In the genomic region with DNA sequence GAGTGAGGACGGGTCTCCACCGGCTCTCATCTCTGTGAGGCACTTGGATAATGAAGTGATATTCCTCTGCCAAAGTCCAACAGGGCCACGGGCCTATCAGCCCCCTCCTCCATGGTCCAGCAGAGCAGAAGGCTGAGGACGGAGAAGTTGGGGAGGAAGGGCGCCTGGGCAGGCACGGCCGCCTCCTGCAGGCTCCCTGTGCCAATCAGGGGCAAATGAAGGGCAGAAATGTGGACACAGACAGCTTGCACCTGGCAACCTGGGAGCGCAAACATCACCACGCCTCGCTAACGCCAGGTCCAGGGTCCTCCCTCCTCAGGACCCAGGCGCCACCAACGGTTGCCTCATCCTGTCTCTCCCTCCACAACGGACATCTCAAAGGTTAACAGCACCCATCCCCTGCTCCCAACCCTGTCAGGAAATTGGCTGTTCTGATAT, we compare ENCODE assay signal across 10 cellular contexts. TPM values are rescaled to one million over a fixed set of nuclear protein-coding genes. Genes with fewer than 3 reads are reported as not detected.
DNase-seq lines count a peak whose midpoint lies in the region; ATAC-seq and TF ChIP-seq lines count a peak whose summit lies in the region.
"Had no signal": no experiment of that assay in that cellular context is flagged by ENCODE, and none has a peak within 500 bp of the region (broad histone marks: within the 10 kb centered on the region; RNA-seq: fewer than 3 reads in every experiment).

No MANE protein-coding gene starts in this region.

- no peak overlapping the region for H2BK5ac ChIP-seq in mesenchymal stem cell (ENCODE audit: low read depth, low read length, poor library complexity, severe bottlenecking)

- H2AK5ac ChIP-seq in mesenchymal stem cell (ENCODE audit: low read length, severe bottlenecking), result peak overlapping the region; percentile 40

- H3K4ac ChIP-seq in mesenchymal stem cell (ENCODE audit: low read depth in 1 of 2, low read length in 2 of 2), result peak overlapping the region; percentile 20 to 61

- H3K27me3 ChIP-seq in mesenchymal stem cell (ENCODE audit: control insufficient read depth in 1 of 2, insufficient read depth in 1 of 2, low read length in 2 of 2), result no peaks in the 10 kb centered on the region
- H3K27me3 ChIP-seq in vagina, result no peaks in the 10 kb centered on the region

- no peak overlapping the region for H3K4me3 Mint-ChIP-seq in stimulated activated naive CD8-positive, alpha-beta T cell treated with anti-CD3 and anti-CD28 coated beads, Interleukin-15, Interleukin-2, amounts not matched to agents 100 ng/mL and 50 ng/mL, for 24 hours
- H3K4me3 Mint-ChIP-seq in stimulated activated naive CD8-positive, alpha-beta T cell treated with anti-CD3 and anti-CD28 coated beads, Interleukin-15, amount 100 ng/mL, for 72 hours, result no peak overlapping the region
- H3K4me3 Mint-ChIP-seq in T-helper 17 cell, result peak overlapping the region; percentile 58

- intact Hi-C loops in vagina (cut with DNase I), result no loop called here

- H3K4me3 ChIP-seq in mesenchymal stem cell (ENCODE audit: insufficient read depth in 1 of 2, low read depth in 1 of 2, low read length in 2 of 2) (no peak overlapping the region), vagina (no peak overlapping the region)

- no peak overlapping the region for H3K9ac ChIP-seq in mesenchymal stem cell (ENCODE audit: low read length)

- H3K9me3 ChIP-seq in T-helper 17 cell (ENCODE audit: control insufficient read depth, low read length, poor library complexity, severe bottlenecking) (no peaks in the 10 kb centered on the region), mesenchymal stem cell (ENCODE audit: control insufficient read depth, low read length) (no peaks in the 10 kb centered on the region), vagina (no peaks in the 10 kb centered on the region)

- H3K23ac ChIP-seq in mesenchymal stem cell (ENCODE audit: low read length in 2 of 2), result peak overlapping the region in 1 of 2 experiments; percentile 28

- peak overlapping the region; percentile 94 for H2BK15ac ChIP-seq in mesenchymal stem cell (ENCODE audit: low read depth, poor library complexity, severe bottlenecking)

- H3K36me3 ChIP-seq in mesenchymal stem cell (ENCODE audit: control insufficient read depth in 1 of 2, insufficient read depth in 2 of 2, low read depth in 1 of 2, low read length in 2 of 2) (peaks cover 29 to 32% of the 10 kb centered on the region in 2 experiments), vagina (peaks cover 0 to 1% of the 10 kb centered on the region in 2 donors)

- peak overlapping the region; percentile 64 for H4K91ac ChIP-seq in mesenchymal stem cell (ENCODE audit: low read length)

- no peaks in the 10 kb centered on the region for H3K27me3 Mint-ChIP-seq in stimulated activated naive CD8-positive, alpha-beta T cell treated with anti-CD3 and anti-CD28 coated beads, Interleukin-15, Interleukin-2, amounts not matched to agents 100 ng/mL and 50 ng/mL, for 24 hours
- H3K27me3 Mint-ChIP-seq in stimulated activated naive CD8-positive, alpha-beta T cell treated with anti-CD3 and anti-CD28 coated beads, Interleukin-15, amount 100 ng/mL, for 72 hours, result no peaks in the 10 kb centered on the region
- H3K27me3 Mint-ChIP-seq in T-helper 17 cell, result no peaks in the 10 kb centered on the region

- peaks cover 93% of the 10 kb centered on the region for H3K4me1 Mint-ChIP-seq in stimulated activated naive CD8-positive, alpha-beta T cell treated with anti-CD3 and anti-CD28 coated beads, Interleukin-15, Interleukin-2, amounts not matched to agents 100 ng/mL and 50 ng/mL, for 24 hours (ENCODE audit: low read depth)
- H3K4me1 Mint-ChIP-seq in stimulated activated naive CD8-positive, alpha-beta T cell treated with anti-CD3 and anti-CD28 coated beads, Interleukin-15, amount 100 ng/mL, for 72 hours, result peaks cover 99% of the 10 kb centered on the region
- H3K4me1 Mint-ChIP-seq in T-helper 17 cell, result peaks cover 82% of the 10 kb centered on the region

- H4K8ac ChIP-seq in mesenchymal stem cell (ENCODE audit: low read length), result no peak overlapping the region

- H2BK12ac ChIP-seq in mesenchymal stem cell (ENCODE audit: low read length in 2 of 2), result peak overlapping the region; percentile 14 to 66

- no peak overlapping the region for H2AFZ ChIP-seq in mesenchymal stem cell (ENCODE audit: low read depth, low read length)

- no peak for DNase-seq in stimulated activated naive CD8-positive, alpha-beta T cell treated with anti-CD3 and anti-CD28 coated beads, Interleukin-15, amount 100 ng/mL, for 72 hours
- no peak for DNase-seq in T-helper 17 cell
- DNase-seq in mesenchymal stem cell, result no peak
- DNase-seq in vagina (ENCODE audit: extremely low spot score in 2 of 2), result no peak
- DNase-seq in GM20000 (ENCODE audit: low spot score), result no peak
- DNase-seq: mesendoderm, NCI-H524 had no signal

- peak overlapping the region in 1 of 2 experiments; percentile 38 for H3K18ac ChIP-seq in mesenchymal stem cell (ENCODE audit: low read depth in 1 of 2, low read length in 2 of 2)

- TF ChIP-seq CTCF in vagina (IDR thresholded peaks at IDR 0.05), result no peak
- no peak for TF ChIP-seq CTCF in GM20000 (IDR thresholded peaks at IDR 0.05; ENCODE audit: extremely low read depth, missing control alignments)

- H3K36me3 Mint-ChIP-seq in stimulated activated naive CD8-positive, alpha-beta T cell treated with anti-CD3 and anti-CD28 coated beads, Interleukin-15, Interleukin-2, amounts not matched to agents 100 ng/mL and 50 ng/mL, for 24 hours (ENCODE audit: low read depth), result peaks cover 15% of the 10 kb centered on the region
- H3K36me3 Mint-ChIP-seq in T-helper 17 cell (ENCODE audit: low read depth), result peaks cover 4% of the 10 kb centered on the region

- H3K27ac Mint-ChIP-seq in stimulated activated naive CD8-positive, alpha-beta T cell treated with anti-CD3 and anti-CD28 coated beads, Interleukin-15, Interleukin-2, amounts not matched to agents 100 ng/mL and 50 ng/mL, for 24 hours, result peak overlapping the region; percentile 47
- peak overlapping the region in 1 of 2 donors; percentile 89 for H3K27ac Mint-ChIP-seq in stimulated activated naive CD8-positive, alpha-beta T cell treated with anti-CD3 and anti-CD28 coated beads, Interleukin-15, amount 100 ng/mL, for 72 hours
- H3K27ac Mint-ChIP-seq in T-helper 17 cell, result peak overlapping the region; percentile 98

- no peak overlapping the region for H3K14ac ChIP-seq in mesenchymal stem cell (ENCODE audit: low read length in 2 of 2)

- H3K4me1 ChIP-seq in mesenchymal stem cell (ENCODE audit: control insufficient read depth, insufficient read depth, low read depth, low read length) (peaks cover 64% of the 10 kb centered on the region), vagina (peaks cover 97% of the 10 kb centered on the region)

- no peak for ATAC-seq in stimulated activated naive CD8-positive, alpha-beta T cell treated with anti-CD3 and anti-CD28 coated beads, Interleukin-15, amount 100 ng/mL, for 72 hours
- ATAC-seq in T-helper 17 cell (no peak), GM18502 (IDR thresholded peaks at IDR 0.05; ENCODE audit: poor library complexity, unreplicated experiment) (no peak), HG02678 (IDR thresholded peaks at IDR 0.05; ENCODE audit: unreplicated experiment) (no peak)

- H2BK120ac ChIP-seq in mesenchymal stem cell (ENCODE audit: low read depth, low read length), result peak overlapping the region; percentile 39

- TF ChIP-seq POLR2A in vagina (IDR thresholded peaks at IDR 0.05), result no peak

- WGBS in mesenchymal stem cell, result 97% methylated on average over 14 of the region's 14 CpGs

- no peaks in the 10 kb centered on the region for H3K79me1 ChIP-seq in mesenchymal stem cell (replicated peaks; ENCODE audit: low read length, poor library complexity, severe bottlenecking)

- no peaks in the 10 kb centered on the region for H3K9me3 Mint-ChIP-seq in stimulated activated naive CD8-positive, alpha-beta T cell treated with anti-CD3 and anti-CD28 coated beads, Interleukin-15, Interleukin-2, amounts not matched to agents 100 ng/mL and 50 ng/mL, for 24 hours
- H3K9me3 Mint-ChIP-seq in stimulated activated naive CD8-positive, alpha-beta T cell treated with anti-CD3 and anti-CD28 coated beads, Interleukin-15, amount 100 ng/mL, for 72 hours, result no peaks in the 10 kb centered on the region

- H3K27ac ChIP-seq in mesenchymal stem cell (ENCODE audit: low read length, poor library complexity, severe bottlenecking), result peak overlapping the region; percentile 24
- peak overlapping the region; percentile 75 for H3K27ac ChIP-seq in vagina

- H3K4me2 ChIP-seq in mesenchymal stem cell (ENCODE audit: low read length, poor library complexity, severe bottlenecking), result no peak overlapping the region

RNA-seq across cellular contexts. Expression of a gene that starts 24.3 kb away (rescaled TPM):
- total RNA-seq in T-helper 17 cell, result 100 to 1,000 TPM; 161 to 181 TPM
- polyA plus RNA-seq in mesenchymal stem cell (2013, experiment 1 of 2), result 9.6 TPM
- polyA plus RNA-seq in mesenchymal stem cell (2013, experiment 2 of 2), result 9.9 TPM
- total RNA-seq in vagina, result 34.1 TPM
